ENCODE assay signal across 25 cellular contexts in the genomic region with DNA sequence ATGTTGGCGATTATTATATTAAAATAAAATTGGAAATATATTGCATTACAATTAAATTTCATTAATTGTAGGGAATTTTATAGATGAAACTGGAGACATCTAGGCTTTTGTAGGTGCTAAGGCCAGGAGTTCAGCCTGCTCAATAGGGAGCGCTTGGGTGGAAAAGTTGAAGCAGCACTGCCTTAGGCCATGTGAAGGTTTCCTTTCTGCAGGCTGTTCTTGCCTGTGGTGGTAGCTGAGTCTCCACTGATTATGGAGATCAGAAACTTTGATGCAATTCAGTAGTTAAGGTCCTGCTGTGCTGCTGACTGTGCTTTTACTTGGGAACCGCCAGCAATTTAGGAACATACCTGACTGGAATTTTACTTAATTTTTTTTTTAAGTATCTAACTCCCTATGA.
"Had no signal": no experiment of that assay in that cellular context is flagged by ENCODE, and none has a peak within 500 bp of the region (broad histone marks: within the 10 kb centered on the region; RNA-seq: fewer than 3 reads in every experiment).

No MANE protein-coding gene starts in this region.

- H3K36me3 ChIP-seq: cardiac muscle cell had no signal

- H3K4me1 Mint-ChIP-seq: activated CD4-positive, alpha-beta T cell treated with anti-CD3 and anti-CD28 coated beads for 36 hours; activated CD4-positive, alpha-beta T cell treated with anti-CD3 and anti-CD28 coated beads, Interleukin-2, amount 10 ng/mL, durations not matched to agents 7 days and 5 days; activated naive CD4-positive, alpha-beta T cell treated with anti-CD3 and anti-CD28 coated beads, Interleukin-2, amount 50 U/mL, for 24 hours; central memory CD8-positive, alpha-beta T cell had no signal

- H3K4me1 ChIP-seq: ascending aorta had no signal

- H3K27me3 ChIP-seq: ascending aorta, cardiac muscle cell had no signal

- H3K4me3 ChIP-seq: ascending aorta, cardiac muscle cell, PC-9 had no signal

- ATAC-seq: activated CD4-positive, alpha-beta T cell treated with anti-CD3 and anti-CD28 coated beads for 36 hours; activated CD4-positive, CD25-positive, alpha-beta regulatory T cell treated with anti-CD3 and anti-CD28 coated beads, Interleukin-2, amount 50 U/mL, for 24 hours; activated CD8-positive, alpha-beta T cell treated with anti-CD3 and anti-CD28 coated beads, Interleukin-2, amount 10 ng/mL, durations not matched to agents 7 days and 5 days had no signal

- H3K9me3 ChIP-seq: ascending aorta had no signal

- H3K27ac ChIP-seq: ascending aorta, cardiac muscle cell, PC-9 had no signal

- DNase-seq: activated CD4-positive, alpha-beta T cell treated with anti-CD3 and anti-CD28 coated beads for 36 hours; activated CD4-positive, alpha-beta T cell treated with anti-CD3 and anti-CD28 coated beads, Interleukin-2, amount 10 ng/mL, durations not matched to agents 7 days and 5 days; activated CD4-positive, alpha-beta T cell treated with anti-CD3 and anti-CD28 coated beads, Interleukin-2, amount 50 U/mL, for 48 hours; activated CD8-positive, alpha-beta T cell treated with anti-CD3 and anti-CD28 coated beads, Interleukin-2, amount 10 ng/mL, durations not matched to agents 7 days and 5 days; activated gamma-delta T cell; activated naive CD4-positive, alpha-beta T cell treated with Interleukin-2 at 50 U/mL for 16 hours; activated naive CD8-positive, alpha-beta T cell treated with anti-CD3 and anti-CD28 coated beads, Interleukin-2, amount 10 ng/mL, durations not matched to agents 7 days and 5 days; activated T-cell treated with anti-CD3 and anti-CD28 coated beads, Interleukin-2, amount 50 U/mL, for 24 hours; amygdala; NCI-H1105; NCI-H1417 treated with DMSO at 0.1 percent for 48 hours; NCI-H1694; NCI-H1930; NCI-H2081 treated with DMSO at 0.1 percent for 48 hours; NCI-H226; NCI-H524 treated with DMSO at 0.1 percent for 48 hours; PC-9; Right ventricle myocardium superior; T1000 had no signal

- H3K27me3 Mint-ChIP-seq: activated CD4-positive, alpha-beta T cell treated with anti-CD3 and anti-CD28 coated beads for 36 hours; activated CD4-positive, alpha-beta T cell treated with anti-CD3 and anti-CD28 coated beads, Interleukin-2, amount 10 ng/mL, durations not matched to agents 7 days and 5 days; activated naive CD4-positive, alpha-beta T cell treated with anti-CD3 and anti-CD28 coated beads, Interleukin-2, amount 50 U/mL, for 24 hours; activated naive CD8-positive, alpha-beta T cell treated with anti-CD3 and anti-CD28 coated beads, Interleukin-2, amount 10 ng/mL, durations not matched to agents 7 days and 5 days; activated T-cell treated with anti-CD3 and anti-CD28 coated beads, Interleukin-2, amount 50 U/mL, for 24 hours; central memory CD8-positive, alpha-beta T cell had no signal

- H3K4me3 Mint-ChIP-seq: activated CD4-positive, alpha-beta T cell treated with anti-CD3 and anti-CD28 coated beads for 36 hours; activated CD4-positive, alpha-beta T cell treated with anti-CD3 and anti-CD28 coated beads, Interleukin-2, amount 10 ng/mL, durations not matched to agents 7 days and 5 days; activated CD8-positive, alpha-beta T cell treated with anti-CD3 and anti-CD28 coated beads, Interleukin-2, amount 10 ng/mL, durations not matched to agents 7 days and 5 days; activated naive CD4-positive, alpha-beta T cell treated with anti-CD3 and anti-CD28 coated beads, Interleukin-2, amount 50 U/mL, for 24 hours; activated naive CD8-positive, alpha-beta T cell treated with anti-CD3 and anti-CD28 coated beads, Interleukin-2, amount 10 ng/mL, durations not matched to agents 7 days and 5 days; activated T-cell treated with anti-CD3 and anti-CD28 coated beads, Interleukin-2, amount 50 U/mL, for 24 hours; central memory CD8-positive, alpha-beta T cell had no signal

- H3K9me3 Mint-ChIP-seq: activated CD4-positive, alpha-beta T cell treated with anti-CD3 and anti-CD28 coated beads, Interleukin-2, amount 10 ng/mL, durations not matched to agents 7 days and 5 days; activated naive CD4-positive, alpha-beta T cell treated with anti-CD3 and anti-CD28 coated beads, Interleukin-2, amount 50 U/mL, for 24 hours; activated naive CD8-positive, alpha-beta T cell treated with anti-CD3 and anti-CD28 coated beads, Interleukin-2, amount 10 ng/mL, durations not matched to agents 7 days and 5 days; activated T-cell treated with anti-CD3 and anti-CD28 coated beads, Interleukin-2, amount 50 U/mL, for 24 hours; activated T-helper 2 cell treated with anti-CD3 and anti-CD28 coated beads, Interferon-gamma antibody, Interleukin-2, Interleukin-4, amounts not matched to agents 10 μg/mL and 5 μg/mL and 100 μg/mL, durations not matched to agents 14 hours and 24 hours and 36 hours; central memory CD8-positive, alpha-beta T cell had no signal

- H3K27ac Mint-ChIP-seq: activated CD4-positive, alpha-beta T cell treated with anti-CD3 and anti-CD28 coated beads for 36 hours; activated CD4-positive, alpha-beta T cell treated with anti-CD3 and anti-CD28 coated beads, Interleukin-2, amount 10 ng/mL, durations not matched to agents 7 days and 5 days; activated CD8-positive, alpha-beta T cell treated with anti-CD3 and anti-CD28 coated beads, Interleukin-2, amount 10 ng/mL, durations not matched to agents 7 days and 5 days; activated naive CD4-positive, alpha-beta T cell treated with anti-CD3 and anti-CD28 coated beads, Interleukin-2, amount 50 U/mL, for 24 hours; activated naive CD8-positive, alpha-beta T cell treated with anti-CD3 and anti-CD28 coated beads, Interleukin-2, amount 10 ng/mL, durations not matched to agents 7 days and 5 days; activated T-cell treated with anti-CD3 and anti-CD28 coated beads, Interleukin-2, amount 50 U/mL, for 24 hours; activated T-helper 2 cell treated with anti-CD3 and anti-CD28 coated beads, Interferon-gamma antibody, Interleukin-2, Interleukin-4, amounts not matched to agents 10 μg/mL and 5 μg/mL and 100 μg/mL, durations not matched to agents 14 hours and 24 hours and 36 hours had no signal
